In genomic region chr9:126500600-126501382, GRCh38 we compare ENCODE assay signal across 8 cellular contexts.
DNase-seq lines count a peak whose midpoint lies in the region; ATAC-seq and TF ChIP-seq lines count a peak whose summit lies in the region.

No MANE protein-coding gene starts in this region.

- no peak overlapping the region for H3K27ac ChIP-seq in breast epithelium

- intact Hi-C loops in breast epithelium (cut with DNase I; ENCODE audit: low total_unique reads), result loop anchor here (1.0 to 5.0 kb wide), 2 partner anchors 43 to 57 kb away; no protein-coding TSS in a partner anchor

- no peaks in the 10 kb centered on the region for H3K9me3 ChIP-seq in breast epithelium

- peak overlapping the region in 1 of 3 donors; percentile 25 for H3K4me3 ChIP-seq in breast epithelium

- TF ChIP-seq CTCF in WTC11 (IDR thresholded peaks at IDR 0.05) (peak; percentile 97), breast epithelium (IDR thresholded peaks at IDR 0.05) (peak; percentile 86 to 96 (median 94))

- H3K4me3 Mint-ChIP-seq in WTC11, result peak overlapping the region; percentile 77

- no peaks in the 10 kb centered on the region for H3K27me3 ChIP-seq in breast epithelium

- CTCF ChIA-PET in WTC11 (lab: Charles Lee), result interaction anchor here (0.6 to 9.4 kb wide), 37 partner anchors 10 to 311 kb away, joined by 3 to 360 read pairs (median 13); no protein-coding TSS in a partner anchor

- H3K36me3 Mint-ChIP-seq in WTC11, result no peaks in the 10 kb centered on the region

- ATAC-seq in WTC11 (peak; percentile 78), GM21619 (IDR thresholded peaks at IDR 0.05; ENCODE audit: unreplicated experiment) (no peak)

- H3K27me3 Mint-ChIP-seq in WTC11 (ENCODE audit: low read depth), result peaks cover 12% of the 10 kb centered on the region

- H3K4me1 ChIP-seq in breast epithelium, result peaks cover 0 to 9% of the 10 kb centered on the region in 2 donors

- peak in 2 of 3 experiments; percentile 68 to 80 for DNase-seq in NCI-H1417 (lab: John Stamatoyannopoulos, UW)
- no peak for DNase-seq in NCI-H1417 treated with DMSO at 0.1 percent for 48 hours (lab: John Stamatoyannopoulos, UW)
- DNase-seq in NCI-H1930 (lab: John Stamatoyannopoulos, UW), result peak; percentile 44 to 50
- DNase-seq in WTC11 (ENCODE audit: low spot score), result peak; percentile 92
- DNase-seq in breast epithelium (ENCODE audit: low spot score in 2 of 2), result peak; percentile 63 to 81
- DNase-seq in iPS-NIHi7 (ENCODE audit: extremely low spot score), result peak; percentile 91
- peak in 2 of 3 donors; percentile 60 for DNase-seq in stimulated activated CD4-positive, alpha-beta T cell treated with anti-CD3 and anti-CD28 coated beads, Interleukin-12 subunit alpha, Interleukin-12 subunit beta, amount 100 ng/mL, for 48 hours (ENCODE audit: low read depth in 2 of 3, low spot score in 1 of 3)

- H3K36me3 ChIP-seq in breast epithelium, result no peaks in the 10 kb centered on the region

- H3K9me3 Mint-ChIP-seq in WTC11, result no peaks in the 10 kb centered on the region

- H3K27ac Mint-ChIP-seq in WTC11, result no peak overlapping the region

- H3K4me1 Mint-ChIP-seq in WTC11, result peaks cover 13% of the 10 kb centered on the region

- TF ChIP-seq POLR2A in breast epithelium (IDR thresholded peaks at IDR 0.05), result no peak

- POLR2A ChIA-PET in WTC11 (lab: Charles Lee), result interaction anchor here (0.6 to 1.0 kb wide), 2 partner anchors 20 to 57 kb away, joined by 3 to 6 read pairs; no protein-coding TSS in a partner anchor

TF ChIP-seq in WTC11, 78 proteins besides CTCF, POLR2A, EP300 and RAD21 (continues in another document):
- TF ChIP-seq ATF2 (CRISPR knock-in tag; IDR thresholded peaks at IDR 0.05; ENCODE audit: borderline replicate concordance, low read depth) (no peak), ZNF219 (CRISPR knock-in tag; IDR thresholded peaks at IDR 0.05; ENCODE audit: borderline replicate concordance) (no peak), USF1 (CRISPR knock-in tag; IDR thresholded peaks at IDR 0.05) (peak; percentile 54; the same call in 1 of the 2 replicates), TEAD4 (CRISPR knock-in tag; IDR thresholded peaks at IDR 0.05) (no peak), ZNF281 (CRISPR knock-in tag; IDR thresholded peaks at IDR 0.05) (no peak), ARID4B (CRISPR knock-in tag; IDR thresholded peaks at IDR 0.05; ENCODE audit: borderline replicate concordance) (no peak; the same call in 1 of the 2 replicates), GRHL2 (CRISPR knock-in tag; IDR thresholded peaks at IDR 0.05; ENCODE audit: insufficient replicate concordance, severe bottlenecking) (no peak), IRF1 (CRISPR knock-in tag; IDR thresholded peaks at IDR 0.05) (no peak), SMAD3 (CRISPR knock-in tag; IDR thresholded peaks at IDR 0.05; ENCODE audit: borderline replicate concordance) (no peak), ELF4 (CRISPR knock-in tag; IDR thresholded peaks at IDR 0.05; ENCODE audit: low read depth) (no peak), ZSCAN18 (CRISPR knock-in tag; IDR thresholded peaks at IDR 0.05) (no peak), NR2C2 (CRISPR knock-in tag; IDR thresholded peaks at IDR 0.05) (no peak)
